12 cellular contexts compared by ENCODE assay signal in the genomic region with DNA sequence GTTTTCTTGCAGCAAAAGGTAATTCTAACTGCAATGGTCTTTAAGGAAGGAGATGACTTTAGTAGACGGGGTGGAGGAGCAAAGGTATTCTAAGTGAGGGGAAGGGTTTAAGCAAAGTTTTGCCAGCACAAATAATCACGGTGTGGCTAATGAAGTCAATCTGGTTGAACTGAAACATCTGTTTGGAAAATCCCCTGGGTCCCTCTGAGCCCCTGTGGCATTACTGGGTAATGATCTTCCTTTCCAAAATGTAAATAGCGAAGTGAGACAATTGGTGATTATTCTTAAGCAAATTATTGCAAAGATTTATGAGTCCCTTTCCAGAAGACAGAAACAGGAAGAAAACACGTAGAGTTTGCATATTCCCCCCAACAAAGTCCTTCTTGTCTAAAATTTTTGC.
DNase-seq lines count a peak whose midpoint lies in the region; ATAC-seq lines count a peak whose summit lies in the region.
"Had no signal": no experiment of that assay in that cellular context is flagged by ENCODE, and none has a peak within 500 bp of the region (broad histone marks: within the 10 kb centered on the region; RNA-seq: fewer than 3 reads in every experiment).

No MANE protein-coding gene starts in this region.

- peak; percentile 62 for ATAC-seq in GM18867 (IDR thresholded peaks at IDR 0.05; ENCODE audit: unreplicated experiment)
- peak; percentile 77 for ATAC-seq in HG02610 (IDR thresholded peaks at IDR 0.05; ENCODE audit: unreplicated experiment)
- ATAC-seq in HG03575 (IDR thresholded peaks at IDR 0.05; ENCODE audit: extremely low read depth, insufficient number of reproducible peaks, low FRiP score, unreplicated experiment): peak; percentile 90
- no peak for ATAC-seq in GM21786 (IDR thresholded peaks at IDR 0.05; ENCODE audit: unreplicated experiment)

- no peak for DNase-seq in 8988T
- DNase-seq in SHP77 treated with DMSO at 0.1 percent for 48 hours (lab: John Stamatoyannopoulos, UW): no peak
- no peak for DNase-seq in AG20443 (ENCODE audit: low spot score)
- DNase-seq: activated gamma-delta T cell treated with Interleukin-2 at 50 U/mL for 16 hours; DMS153; NCI-H146; stimulated activated CD4-positive, alpha-beta T cell treated with anti-CD3 and anti-CD28 coated beads, Interleukin-4, amount 100 ng/mL, for 1 hour; SW 1271 had no signal
